In the genomic region with DNA sequence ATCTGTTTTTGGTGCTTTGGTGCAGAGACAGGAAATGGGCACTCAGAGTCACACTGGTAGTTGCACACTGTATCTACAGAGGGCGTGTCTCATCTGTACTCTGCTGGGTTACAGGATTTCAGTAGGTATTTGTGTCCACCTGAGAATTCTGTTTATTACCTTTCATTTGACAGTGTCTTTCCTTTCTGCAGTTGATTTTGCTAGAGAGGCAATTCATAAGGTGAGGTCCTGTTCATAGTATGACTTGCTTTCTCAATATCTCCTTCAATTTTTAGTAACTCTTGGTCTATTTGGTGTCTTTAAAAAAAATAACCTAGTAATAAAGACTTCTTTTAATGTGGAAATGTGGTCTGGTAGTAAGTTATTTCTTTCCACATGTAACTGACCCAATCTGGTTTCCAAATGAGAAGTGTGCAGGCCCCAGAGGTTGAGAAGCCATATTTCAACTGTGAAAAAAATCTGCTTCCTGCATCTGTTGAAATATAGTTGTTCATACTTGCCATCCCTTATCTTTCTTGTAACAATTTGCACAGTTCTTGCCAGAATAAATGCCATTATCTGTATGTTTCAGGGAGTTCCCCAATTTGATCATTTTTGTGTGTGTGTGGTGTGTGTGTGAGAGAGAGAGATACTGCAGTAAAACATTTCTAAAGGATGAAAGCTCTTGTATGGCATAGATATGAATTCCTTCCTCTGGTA, we compare ENCODE assay signal across 9 cellular contexts.
DNase-seq lines count a peak whose midpoint lies in the region; ATAC-seq and TF ChIP-seq lines count a peak whose summit lies in the region.
"Had no signal": no experiment of that assay in that cellular context is flagged by ENCODE, and none has a peak within 500 bp of the region (broad histone marks: within the 10 kb centered on the region; RNA-seq: fewer than 3 reads in every experiment).

No MANE protein-coding gene starts in this region.

- ATAC-seq in GM18873 (IDR thresholded peaks at IDR 0.05; ENCODE audit: low FRiP score, unreplicated experiment) (peak; percentile 75), HG03045 (IDR thresholded peaks at IDR 0.05; ENCODE audit: unreplicated experiment) (peak; percentile 76), Right ventricle myocardium inferior (no peak), sciatic nerve (no peak)

- DNase-seq in COR-L47 (lab: John Stamatoyannopoulos, UW) (peak; percentile 0), endothelial cell (ENCODE audit: low spot score) (no peak), Right ventricle myocardium inferior (ENCODE audit: missing footprints) (no peak), foreskin melanocyte (no peak), sciatic nerve (ENCODE audit: low spot score) (no peak)
- DNase-seq: NCI-H1930 had no signal

- H3K36me3 Mint-ChIP-seq in T-helper 1 cell treated with Interleukin-12 subunit alpha and Interleukin-12 subunit beta and Interleukin-4 antibody, amounts not matched to agents 30 μg/mL and 1 μg/mL, for 36 hours (ENCODE audit: low read depth), result peaks cover 3% of the 10 kb centered on the region
- no peaks in the 10 kb centered on the region for H3K36me3 Mint-ChIP-seq in endothelial cell (ENCODE audit: low read depth, unreplicated experiment)

- H3K27ac Mint-ChIP-seq in T-helper 1 cell treated with Interleukin-12 subunit alpha and Interleukin-12 subunit beta and Interleukin-4 antibody, amounts not matched to agents 30 μg/mL and 1 μg/mL, for 36 hours, result peak overlapping the region; percentile 84
- H3K27ac Mint-ChIP-seq in endothelial cell (ENCODE audit: unreplicated experiment), result no peak overlapping the region

- peaks cover 26% of the 10 kb centered on the region for H3K4me1 Mint-ChIP-seq in T-helper 1 cell treated with Interleukin-12 subunit alpha and Interleukin-12 subunit beta and Interleukin-4 antibody, amounts not matched to agents 30 μg/mL and 1 μg/mL, for 36 hours (ENCODE audit: low read depth)
- no peaks in the 10 kb centered on the region for H3K4me1 Mint-ChIP-seq in endothelial cell (ENCODE audit: unreplicated experiment)

- no peak for TF ChIP-seq CTCF in endothelial cell (IDR thresholded peaks at IDR 0.05; ENCODE audit: unreplicated experiment)

- H3K9me3 Mint-ChIP-seq in T-helper 1 cell treated with Interleukin-12 subunit alpha and Interleukin-12 subunit beta and Interleukin-4 antibody, amounts not matched to agents 30 μg/mL and 1 μg/mL, for 36 hours, result peaks cover under 1% of the 10 kb centered on the region
- no peaks in the 10 kb centered on the region for H3K9me3 Mint-ChIP-seq in endothelial cell (ENCODE audit: unreplicated experiment)

- intact Hi-C loops in Right ventricle myocardium inferior (cut with DNase I), result no loop called here
- intact Hi-C loops in sciatic nerve (cut with DNase I), result no loop called here

- peaks cover 3% of the 10 kb centered on the region for H3K27me3 Mint-ChIP-seq in T-helper 1 cell treated with Interleukin-12 subunit alpha and Interleukin-12 subunit beta and Interleukin-4 antibody, amounts not matched to agents 30 μg/mL and 1 μg/mL, for 36 hours (ENCODE audit: low read depth)
- H3K27me3 Mint-ChIP-seq in endothelial cell (ENCODE audit: unreplicated experiment), result no peaks in the 10 kb centered on the region

- H3K4me3 Mint-ChIP-seq in T-helper 1 cell treated with Interleukin-12 subunit alpha and Interleukin-12 subunit beta and Interleukin-4 antibody, amounts not matched to agents 30 μg/mL and 1 μg/mL, for 36 hours, result no peak overlapping the region
- no peak overlapping the region for H3K4me3 Mint-ChIP-seq in endothelial cell (ENCODE audit: unreplicated experiment)

Comparison
In these comparisons a context has a peak if more than half of its experiments do, and no peak if none do; other contexts are left out.
1. ATAC-seq: peak in GM18873 (single experiment) and HG03045 (single experiment); none in Right ventricle myocardium inferior (single experiment) and sciatic nerve (single experiment).